19 cellular contexts compared by ENCODE assay signal in genomic region chr20:42587427-42587826, GRCh38.
DNase-seq lines count a peak whose midpoint lies in the region; ATAC-seq and TF ChIP-seq lines count a peak whose summit lies in the region.
"Had no signal": no experiment of that assay in that cellular context is flagged by ENCODE, and none has a peak within 500 bp of the region (broad histone marks: within the 10 kb centered on the region; RNA-seq: fewer than 3 reads in every experiment).

No MANE protein-coding gene starts in this region.

- H3K4me3 Mint-ChIP-seq in natural killer cell treated with Interleukin-12 subunit alpha and Interleukin-12 subunit beta and Interleukin-15 and Interleukin-18, amount 100 ng/mL, for 72 hours = no peak overlapping the region
- H3K4me3 Mint-ChIP-seq in natural killer cell (no peak overlapping the region), neural crest cell (no peak overlapping the region)
- H3K4me3 Mint-ChIP-seq: CD4-positive, alpha-beta memory T cell had no signal

- intact Hi-C loops in natural killer cell (cut with micrococcal nuclease) = no loop called here

- no peaks in the 10 kb centered on the region for H3K4me1 Mint-ChIP-seq in natural killer cell treated with Interleukin-12 subunit alpha and Interleukin-12 subunit beta and Interleukin-15 and Interleukin-18, amount 100 ng/mL, for 72 hours (ENCODE audit: low read depth in 2 of 2)
- H3K4me1 Mint-ChIP-seq in natural killer cell (no peaks in the 10 kb centered on the region), neural crest cell (no peaks in the 10 kb centered on the region)
- H3K4me1 Mint-ChIP-seq: CD4-positive, alpha-beta memory T cell had no signal

- H3K9me3 Mint-ChIP-seq in natural killer cell treated with Interleukin-12 subunit alpha and Interleukin-12 subunit beta and Interleukin-15 and Interleukin-18, amount 100 ng/mL, for 72 hours = no peaks in the 10 kb centered on the region
- no peaks in the 10 kb centered on the region for H3K9me3 Mint-ChIP-seq in natural killer cell
- no peaks in the 10 kb centered on the region for H3K9me3 Mint-ChIP-seq in neural crest cell

- H3K27me3 Mint-ChIP-seq in natural killer cell treated with Interleukin-12 subunit alpha and Interleukin-12 subunit beta and Interleukin-15 and Interleukin-18, amount 100 ng/mL, for 72 hours = no peaks in the 10 kb centered on the region
- H3K27me3 Mint-ChIP-seq in natural killer cell (ENCODE audit: low read depth in 2 of 2) = no peaks in the 10 kb centered on the region
- H3K27me3 Mint-ChIP-seq in neural crest cell (ENCODE audit: low read depth) = peaks cover 4% of the 10 kb centered on the region
- H3K27me3 Mint-ChIP-seq: CD4-positive, alpha-beta memory T cell had no signal

- peak; percentile 43 to 52 for ATAC-seq in natural killer cell treated with Interleukin-12 subunit alpha and Interleukin-12 subunit beta and Interleukin-15 and Interleukin-18, amount 100 ng/mL, for 72 hours
- ATAC-seq in natural killer cell (no peak), GM21576 (IDR thresholded peaks at IDR 0.05; ENCODE audit: unreplicated experiment) (no peak)
- ATAC-seq: A549 had no signal

- DNase-seq in natural killer cell treated with Interleukin-12 subunit alpha and Interleukin-12 subunit beta and Interleukin-15 and Interleukin-18, amount 100 ng/mL, for 72 hours (ENCODE audit: low spot score) = no peak
- no peak for DNase-seq in natural killer cell
- peak; percentile 70 for DNase-seq in islet precursor cell
- no peak for DNase-seq in neural crest cell (ENCODE audit: low read depth, low spot score)
- no peak for DNase-seq in foreskin fibroblast
- no peak for DNase-seq in NCI-H526 (lab: John Stamatoyannopoulos, UW)
- DNase-seq: 8988T; ACHN; C1 segment of cervical spinal cord; Calu3; CD4-positive, alpha-beta memory T cell; COR-L47; DMS153; DND-41; GM23248; H7; HCEC 1CT had no signal

- H3K36me3 Mint-ChIP-seq in natural killer cell treated with Interleukin-12 subunit alpha and Interleukin-12 subunit beta and Interleukin-15 and Interleukin-18, amount 100 ng/mL, for 72 hours = no peaks in the 10 kb centered on the region
- H3K36me3 Mint-ChIP-seq in natural killer cell (no peaks in the 10 kb centered on the region), neural crest cell (ENCODE audit: low read depth) (no peaks in the 10 kb centered on the region)
- H3K36me3 Mint-ChIP-seq: CD4-positive, alpha-beta memory T cell had no signal

- no peak for TF ChIP-seq CTCF in natural killer cell (IDR thresholded peaks at IDR 0.05)
- TF ChIP-seq CTCF in neural crest cell (conservative IDR thresholded peaks at IDR 0.05) = no peak
- no peak for TF ChIP-seq CTCF in foreskin fibroblast (IDR thresholded peaks at IDR 0.05; ENCODE audit: low read depth, low read length)

- no peak overlapping the region for H3K27ac Mint-ChIP-seq in natural killer cell treated with Interleukin-12 subunit alpha and Interleukin-12 subunit beta and Interleukin-15 and Interleukin-18, amount 100 ng/mL, for 72 hours
- H3K27ac Mint-ChIP-seq in natural killer cell (no peak overlapping the region), neural crest cell (ENCODE audit: unreplicated experiment) (peak overlapping the region; percentile 86)
- H3K27ac Mint-ChIP-seq: CD4-positive, alpha-beta memory T cell had no signal

- no peak overlapping the region for H3K4me3 ChIP-seq in foreskin fibroblast (ENCODE audit: low read depth in 1 of 2, low read length in 2 of 2)
- H3K4me3 ChIP-seq: A549, GM23248 had no signal

Comparison
In these comparisons a context has a peak if more than half of its experiments do, and no peak if none do; other contexts are left out.
1. ATAC-seq: peak in natural killer cell treated with Interleukin-12 subunit alpha and Interleukin-12 subunit beta and Interleukin-15 and Interleukin-18, amount 100 ng/mL, for 72 hours (2 of 2); none in natural killer cell (0 of 3) and GM21576 (single experiment).